14 cellular contexts compared by ENCODE assay signal in genomic region chr4:13285336-13285735, GRCh38.
DNase-seq lines count a peak whose midpoint lies in the region; ATAC-seq and TF ChIP-seq lines count a peak whose summit lies in the region.
"Had no signal": no experiment of that assay in that cellular context is flagged by ENCODE, and none has a peak within 500 bp of the region (broad histone marks: within the 10 kb centered on the region; RNA-seq: fewer than 3 reads in every experiment).

No MANE protein-coding gene starts in this region.

- H3K4me1 ChIP-seq in mammary epithelial cell (ENCODE audit: insufficient read depth, low read length) = no peaks in the 10 kb centered on the region
- no peaks in the 10 kb centered on the region for H3K4me1 ChIP-seq in upper lobe of right lung
- H3K4me1 ChIP-seq: Caco-2 had no signal

- H3K27me3 ChIP-seq in mammary epithelial cell (ENCODE audit: insufficient read depth, low read length) (no peaks in the 10 kb centered on the region), upper lobe of right lung (no peaks in the 10 kb centered on the region)
- H3K27me3 ChIP-seq: BLaER1 had no signal

- intact Hi-C loops in mammary epithelial cell (cut with micrococcal nuclease) = no loop called here
- intact Hi-C loops in MCF 10A (cut with micrococcal nuclease) = no loop called here
- intact Hi-C loops in upper lobe of right lung (cut with DNase I) = no loop called here

- DNase-seq in mammary epithelial cell = peak; percentile 54
- DNase-seq in MCF 10A (ENCODE audit: unreplicated experiment) = no peak
- DNase-seq in M059J (ENCODE audit: low read depth) = peak; percentile 72
- DNase-seq in fibroblast of villous mesenchyme (ENCODE audit: low read depth) = peak; percentile 71
- DNase-seq in upper lobe of right lung = no peak
- DNase-seq in erythroblast (lab: John Stamatoyannopoulos, UW) = no peak
- no peak for DNase-seq in NCI-H1105 treated with DMSO at 0.1 percent for 48 hours (lab: John Stamatoyannopoulos, UW)
- DNase-seq: AML-193; Caco-2; CD8-positive, alpha-beta memory T cell; DND-41 had no signal

- H3K9me3 Mint-ChIP-seq in MCF 10A (ENCODE audit: unreplicated experiment) = no peaks in the 10 kb centered on the region

- dilution Hi-C loops in mammary epithelial cell (cut with HindIII; ENCODE audit: low sequenced_read_pairs) = no loop called here

- H3K4me1 Mint-ChIP-seq in MCF 10A (ENCODE audit: insufficient read depth, unreplicated experiment) = peaks cover 9% of the 10 kb centered on the region
- H3K4me1 Mint-ChIP-seq: CD8-positive, alpha-beta memory T cell had no signal

- H3K27ac ChIP-seq in mammary epithelial cell (ENCODE audit: insufficient read depth, low read depth, low read length) = no peak overlapping the region
- no peak overlapping the region for H3K27ac ChIP-seq in upper lobe of right lung
- H3K27ac ChIP-seq: 22Rv1, BLaER1 had no signal

- TF ChIP-seq CTCF in mammary epithelial cell (conservative IDR thresholded peaks at IDR 0.05 in 1 of 2, IDR thresholded peaks at IDR 0.05 in 1 of 2; ENCODE audit: extremely low read depth in 1 of 2, insufficient read depth in 1 of 2, low read depth in 1 of 2, low read length in 2 of 2) (no peak), MCF 10A (IDR thresholded peaks at IDR 0.05; ENCODE audit: unreplicated experiment) (no peak), fibroblast of villous mesenchyme (IDR thresholded peaks at IDR 0.05; ENCODE audit: insufficient read depth, low read depth, low read length) (no peak), upper lobe of right lung (IDR thresholded peaks at IDR 0.05) (no peak)

- BruUV-seq in mammary epithelial cell (replicated peaks; lab: Mats Ljungman, UMichigan) (no TSS peak), MCF 10A (replicated peaks; lab: Mats Ljungman, UMichigan) (no TSS peak)

- H3K9me3 ChIP-seq in mammary epithelial cell (replicated peaks; ENCODE audit: insufficient read depth, low read length) (no peaks in the 10 kb centered on the region), upper lobe of right lung (no peaks in the 10 kb centered on the region)
- H3K9me3 ChIP-seq: BLaER1 had no signal

- no peak overlapping the region for H3K27ac Mint-ChIP-seq in MCF 10A (ENCODE audit: low read depth, unreplicated experiment)
- H3K27ac Mint-ChIP-seq: CD8-positive, alpha-beta memory T cell had no signal

- no peak for TF ChIP-seq POLR2A in erythroblast (IDR thresholded peaks at IDR 0.05; ENCODE audit: low read length)

- in situ Hi-C loops in mammary epithelial cell (cut with MboI; ENCODE audit: low sequenced_read_pairs in 2 of 2) = no loop called here

- POLR2A ChIA-PET in MCF 10A (lab: Yijun Ruan, JAX) = no interaction called here

- H3K4me3 ChIP-seq in mammary epithelial cell (replicated peaks in 1 of 3; ENCODE audit: insufficient read depth in 1 of 3, low read depth in 2 of 3, low read length in 3 of 3) (no peak overlapping the region), fibroblast of villous mesenchyme (ENCODE audit: low read depth, low read length) (no peak overlapping the region), upper lobe of right lung (no peak overlapping the region)
- H3K4me3 ChIP-seq: BLaER1 had no signal

- H3K4me2 ChIP-seq in mammary epithelial cell (ENCODE audit: insufficient read depth, low read depth, low read length) = no peak overlapping the region
- H3K4me2 ChIP-seq: BLaER1 had no signal

- no peak overlapping the region for H3K9ac ChIP-seq in mammary epithelial cell (ENCODE audit: insufficient read depth, low read length)
- H3K9ac ChIP-seq: BLaER1 had no signal

- no peak overlapping the region for H3K4me3 Mint-ChIP-seq in MCF 10A (ENCODE audit: unreplicated experiment)
- H3K4me3 Mint-ChIP-seq: CD8-positive, alpha-beta memory T cell had no signal

- no peak overlapping the region for H2AFZ ChIP-seq in mammary epithelial cell (ENCODE audit: low read depth, low read length)

- ATAC-seq in upper lobe of right lung (no peak), GM18517 (IDR thresholded peaks at IDR 0.05; ENCODE audit: unreplicated experiment) (no peak)

- H3K36me3 Mint-ChIP-seq in MCF 10A (ENCODE audit: insufficient read depth, unreplicated experiment) = no peaks in the 10 kb centered on the region

- H3K27me3 Mint-ChIP-seq in MCF 10A (ENCODE audit: insufficient read depth, unreplicated experiment) = no peaks in the 10 kb centered on the region
- H3K27me3 Mint-ChIP-seq: CD8-positive, alpha-beta memory T cell had no signal

- H3K79me2 ChIP-seq in mammary epithelial cell (ENCODE audit: insufficient read depth, low read length) = no peaks in the 10 kb centered on the region

- CTCF ChIA-PET in mammary epithelial cell (lab: Charles Lee; ENCODE audit: low non-redundant PET) = no interaction called here
- CTCF ChIA-PET in MCF 10A (lab: Yijun Ruan, JAX) = no interaction called here

- H4K20me1 ChIP-seq in mammary epithelial cell (ENCODE audit: insufficient read depth, low read length) = no peaks in the 10 kb centered on the region
- H4K20me1 ChIP-seq: BLaER1 had no signal

- H3K36me3 ChIP-seq in mammary epithelial cell (ENCODE audit: insufficient read depth, low read length) (no peaks in the 10 kb centered on the region), upper lobe of right lung (no peaks in the 10 kb centered on the region)
- H3K36me3 ChIP-seq: BLaER1 had no signal

Comparison
In these comparisons a context has a peak if more than half of its experiments do, and no peak if none do; other contexts are left out.
1. DNase-seq: peak in mammary epithelial cell (single experiment), M059J (single experiment) and fibroblast of villous mesenchyme (single experiment); none in MCF 10A (single experiment), upper lobe of right lung (single experiment), erythroblast (0 of 2) and NCI-H1105 treated with DMSO at 0.1 percent for 48 hours (single experiment).